Comparison of ENCODE assay signal across 30 cellular contexts in genomic region chr6:20885076-20885475, GRCh38.
"Had no signal": no experiment of that assay in that cellular context is flagged by ENCODE, and none has a peak within 500 bp of the region (broad histone marks: within the 10 kb centered on the region; RNA-seq: fewer than 3 reads in every experiment).

No MANE protein-coding gene starts in this region.

- ATAC-seq: natural killer cell treated with Interleukin-12 subunit alpha and Interleukin-12 subunit beta and Interleukin-15 and Interleukin-18, amount 100 ng/mL, for 72 hours; psoas muscle; right cardiac atrium; right lobe of liver; stimulated activated effector memory CD8-positive, alpha-beta T cell treated with anti-CD3 and anti-CD28 coated beads, Interleukin-12 subunit alpha, Interleukin-12 subunit beta, amount 100 ng/mL, for 72 hours; stimulated activated naive B cell treated with anti-CD40 and anti-IgM and Interleukin-4, amounts not matched to agents 10 μg/mL and 1 μg/mL and 100 μg/mL, for 72 hours had no signal

- H3K27ac ChIP-seq: neutrophil, ovary, parathyroid adenoma, psoas muscle, right lobe of liver, sigmoid colon, stomach, thoracic aorta, thyroid gland, tibial nerve, upper lobe of left lung, vagina had no signal

- DNase-seq: nephron progenitor cell; nucleus accumbens; ovary; posterior cingulate gyrus; psoas muscle; right cardiac atrium; right lobe of liver; sigmoid colon; small intestine; stimulated activated CD4-positive, alpha-beta T cell treated with anti-CD3 and anti-CD28 coated beads, Interleukin-15, amount 100 ng/mL, for 24 hours; stimulated activated CD4-positive, alpha-beta T cell treated with anti-CD3 and anti-CD28 coated beads, Interleukin-2, amount 100 ng/mL, for 24 hours; stimulated activated CD4-positive, alpha-beta T cell treated with anti-CD3 and anti-CD28 coated beads, Interleukin-2, amount 100 ng/mL, for 48 hours; stimulated activated CD4-positive, alpha-beta T cell treated with anti-CD3 and anti-CD28 coated beads, Interleukin-4, amount 100 ng/mL, for 24 hours; stimulated activated naive B cell treated with anti-CD40 and anti-IgM and Interleukin-4, amounts not matched to agents 10 μg/mL and 1 μg/mL and 100 μg/mL, for 72 hours; stimulated activated naive CD4-positive, alpha-beta T cell treated with Interleukin-2 at 50 U/mL for 16 hours; stomach; thyroid gland; trophoblast cell; upper lobe of left lung had no signal

- H3K27ac Mint-ChIP-seq: natural killer cell treated with Interleukin-12 subunit alpha and Interleukin-12 subunit beta and Interleukin-15 and Interleukin-18, amount 100 ng/mL, for 72 hours; nephron progenitor cell; progenitor cell of endocrine pancreas; stimulated activated effector memory CD8-positive, alpha-beta T cell treated with anti-CD3 and anti-CD28 coated beads, Interleukin-12 subunit alpha, Interleukin-12 subunit beta, amount 100 ng/mL, for 72 hours; stimulated activated naive B cell treated with anti-CD40 and anti-IgM and Interleukin-4, amounts not matched to agents 10 μg/mL and 1 μg/mL and 100 μg/mL, for 72 hours; stimulated activated naive CD8-positive, alpha-beta T cell treated with anti-CD3 and anti-CD28 coated beads, Interleukin-15, Interleukin-2, amounts not matched to agents 100 ng/mL and 50 ng/mL, for 24 hours had no signal

- H3K4me3 ChIP-seq: ovary, psoas muscle, right lobe of liver, sigmoid colon, stomach, thoracic aorta, thyroid gland, tibial nerve, upper lobe of left lung, vagina had no signal

- H3K36me3 ChIP-seq: neutrophil, ovary, right lobe of liver, sigmoid colon, stomach, thoracic aorta, thyroid gland, tibial nerve, upper lobe of left lung, vagina had no signal

- FAIRE-seq: small intestine, urothelium cell line had no signal

- H3K4me1 ChIP-seq: parathyroid adenoma, psoas muscle, sigmoid colon, stomach, thyroid gland, tibial nerve, upper lobe of left lung, vagina had no signal

- H3K27me3 Mint-ChIP-seq: natural killer cell treated with Interleukin-12 subunit alpha and Interleukin-12 subunit beta and Interleukin-15 and Interleukin-18, amount 100 ng/mL, for 72 hours; progenitor cell of endocrine pancreas; stimulated activated naive B cell treated with anti-CD40 and anti-IgM and Interleukin-4, amounts not matched to agents 10 μg/mL and 1 μg/mL and 100 μg/mL, for 72 hours; stimulated activated naive CD8-positive, alpha-beta T cell treated with anti-CD3 and anti-CD28 coated beads, Interleukin-15, Interleukin-2, amounts not matched to agents 100 ng/mL and 50 ng/mL, for 24 hours had no signal

- H3K9ac ChIP-seq: parathyroid adenoma had no signal

- H3K4me3 Mint-ChIP-seq: natural killer cell treated with Interleukin-12 subunit alpha and Interleukin-12 subunit beta and Interleukin-15 and Interleukin-18, amount 100 ng/mL, for 72 hours; nephron progenitor cell; neural crest cell; stimulated activated effector memory CD8-positive, alpha-beta T cell treated with anti-CD3 and anti-CD28 coated beads, Interleukin-12 subunit alpha, Interleukin-12 subunit beta, amount 100 ng/mL, for 72 hours; stimulated activated naive B cell treated with anti-CD40 and anti-IgM and Interleukin-4, amounts not matched to agents 10 μg/mL and 1 μg/mL and 100 μg/mL, for 72 hours; stimulated activated naive CD8-positive, alpha-beta T cell treated with anti-CD3 and anti-CD28 coated beads, Interleukin-15, Interleukin-2, amounts not matched to agents 100 ng/mL and 50 ng/mL, for 24 hours had no signal

- H3K9me3 ChIP-seq: neutrophil, ovary, right lobe of liver, sigmoid colon, thoracic aorta, thyroid gland, vagina had no signal

- H3K27me3 ChIP-seq: neutrophil, ovary, right lobe of liver, sigmoid colon, stomach, thyroid gland, tibial nerve, upper lobe of left lung, vagina had no signal

- H2AFZ ChIP-seq: parathyroid adenoma had no signal

- H3K4me1 Mint-ChIP-seq: nephron progenitor cell; neural crest cell; stimulated activated effector memory CD8-positive, alpha-beta T cell treated with anti-CD3 and anti-CD28 coated beads, Interleukin-12 subunit alpha, Interleukin-12 subunit beta, amount 100 ng/mL, for 72 hours; stimulated activated naive B cell treated with anti-CD40 and anti-IgM and Interleukin-4, amounts not matched to agents 10 μg/mL and 1 μg/mL and 100 μg/mL, for 72 hours had no signal

- H3K79me2 ChIP-seq: parathyroid adenoma had no signal
